ENCODE assay signal across 1 cellular context in the genomic region with DNA sequence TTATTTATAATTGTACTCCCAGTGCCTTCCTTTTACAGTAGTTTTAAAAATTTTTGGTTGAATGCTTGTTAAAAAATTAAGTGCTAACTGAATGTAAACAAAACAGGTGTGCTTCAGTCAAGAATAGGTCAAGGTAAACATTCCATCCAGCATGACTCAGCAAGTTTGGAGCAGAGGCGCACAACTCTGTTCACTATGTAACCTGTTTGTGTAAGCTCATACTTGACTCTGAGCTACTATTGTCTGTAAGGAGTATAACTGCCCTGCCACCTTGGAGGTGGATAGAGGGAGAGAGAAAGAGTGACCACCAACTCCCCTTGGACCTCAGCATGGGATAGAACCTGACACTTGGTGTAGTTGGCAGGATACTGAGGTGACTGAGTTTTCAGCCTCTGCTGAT.
TF ChIP-seq lines count a peak whose summit lies in the region.

No MANE protein-coding gene starts in this region.

TF ChIP-seq in GM23338, 12 proteins besides CTCF, POLR2A, EP300 and RAD21:
- TF ChIP-seq ZNF462 (CRISPR knock-in tag; IDR thresholded peaks at IDR 0.05) (no peak), CREB1 (CRISPR knock-in tag; IDR thresholded peaks at IDR 0.05; ENCODE audit: low read depth) (no peak), NANOG (IDR thresholded peaks at IDR 0.05; ENCODE audit: borderline replicate concordance) (no peak), EZH2phosphoT487 (IDR thresholded peaks at IDR 0.05; ENCODE audit: unreplicated experiment) (no peak), JUNB (IDR thresholded peaks at IDR 0.05; ENCODE audit: unreplicated experiment) (no peak)
- TF ChIP-seq, protein P1, sequence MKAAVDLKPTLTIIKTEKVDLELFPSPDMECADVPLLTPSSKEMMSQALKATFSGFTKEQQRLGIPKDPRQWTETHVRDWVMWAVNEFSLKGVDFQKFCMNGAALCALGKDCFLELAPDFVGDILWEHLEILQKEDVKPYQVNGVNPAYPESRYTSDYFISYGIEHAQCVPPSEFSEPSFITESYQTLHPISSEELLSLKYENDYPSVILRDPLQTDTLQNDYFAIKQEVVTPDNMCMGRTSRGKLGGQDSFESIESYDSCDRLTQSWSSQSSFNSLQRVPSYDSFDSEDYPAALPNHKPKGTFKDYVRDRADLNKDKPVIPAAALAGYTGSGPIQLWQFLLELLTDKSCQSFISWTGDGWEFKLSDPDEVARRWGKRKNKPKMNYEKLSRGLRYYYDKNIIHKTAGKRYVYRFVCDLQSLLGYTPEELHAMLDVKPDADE (IDR thresholded peaks at IDR 0.05), result no peak
